Comparison of ENCODE assay signal across 8 cellular contexts in genomic region chr11:17598700-17599459, GRCh38. TPM values are rescaled to one million over a fixed set of nuclear protein-coding genes. Genes with fewer than 3 reads are reported as not detected.
A peak's percentile ranks its signal among the peaks of the same experiment; 100 is the strongest.
DNase-seq lines count a peak whose midpoint lies in the region; ATAC-seq, FAIRE-seq and TF ChIP-seq lines count a peak whose summit lies in the region.

No MANE protein-coding gene starts in this region.

- H3K4me1 ChIP-seq in Karpas-422 (ENCODE audit: low read length) (no peaks in the 10 kb centered on the region), cardiac muscle cell (ENCODE audit: low read depth) (no peaks in the 10 kb centered on the region)

- no peak overlapping the region for H3K27ac ChIP-seq in Karpas-422 (ENCODE audit: low read length)
- no peak overlapping the region for H3K27ac ChIP-seq in SK-N-MC
- no peak overlapping the region for H3K27ac ChIP-seq in cardiac muscle cell

- H3K9ac ChIP-seq in Karpas-422 (ENCODE audit: low read length) (no peak overlapping the region), SK-N-MC (ENCODE audit: insufficient read length) (no peak overlapping the region)

- peaks cover 0 to 3% of the 10 kb centered on the region in 2 donors for H3K9me3 Mint-ChIP-seq in activated naive CD4-positive, alpha-beta T cell treated with anti-CD3 and anti-CD28 coated beads, Interleukin-2, amount 50 U/mL, for 72 hours
- no peaks in the 10 kb centered on the region for H3K9me3 Mint-ChIP-seq in progenitor cell of endocrine pancreas (ENCODE audit: low read depth)

- H3K27me3 ChIP-seq in Karpas-422 (ENCODE audit: low read length) = no peaks in the 10 kb centered on the region
- peaks cover 12% of the 10 kb centered on the region for H3K27me3 ChIP-seq in cardiac muscle cell

- H3K27me3 Mint-ChIP-seq in progenitor cell of endocrine pancreas = peaks cover 39% of the 10 kb centered on the region

- H4K20me1 ChIP-seq in Karpas-422 (ENCODE audit: insufficient read depth, low read depth, low read length) = no peaks in the 10 kb centered on the region

- DNase-seq in ELF-1 (ENCODE audit: low read depth, low spot score) = peak; percentile 81
- DNase-seq in Karpas-422 = peak; percentile 89
- peak; percentile 3 for DNase-seq in SK-N-MC (ENCODE audit: low read depth, low spot score)
- peak in 1 of 2 donors; percentile 79 for DNase-seq in activated naive CD4-positive, alpha-beta T cell treated with anti-CD3 and anti-CD28 coated beads, Interleukin-2, amount 50 U/mL, for 72 hours (ENCODE audit: low spot score in 2 of 2)
- peak; percentile 70 to 86 for DNase-seq in cardiac muscle cell (ENCODE audit: low read depth in 1 of 2, low spot score in 1 of 2)
- peak; percentile 77 for DNase-seq in progenitor cell of endocrine pancreas (ENCODE audit: low spot score, unreplicated experiment)
- DNase-seq in urothelium cell line (ENCODE audit: low spot score) = peak; percentile 75

- no peaks in the 10 kb centered on the region for H3K79me2 ChIP-seq in Karpas-422 (ENCODE audit: low read length)

- no peak overlapping the region for H3K4me2 ChIP-seq in Karpas-422 (ENCODE audit: low read depth, low read length, poor library complexity, severe bottlenecking)

- H3K36me3 ChIP-seq in Karpas-422 (ENCODE audit: insufficient read depth, low read length) = no peaks in the 10 kb centered on the region
- no peaks in the 10 kb centered on the region for H3K36me3 ChIP-seq in SK-N-MC (ENCODE audit: insufficient read depth, low read length)
- H3K36me3 ChIP-seq in cardiac muscle cell = no peaks in the 10 kb centered on the region

- no peaks in the 10 kb centered on the region for H3K36me3 Mint-ChIP-seq in activated naive CD4-positive, alpha-beta T cell treated with anti-CD3 and anti-CD28 coated beads, Interleukin-2, amount 50 U/mL, for 72 hours
- H3K36me3 Mint-ChIP-seq in progenitor cell of endocrine pancreas (ENCODE audit: insufficient read depth) = no peaks in the 10 kb centered on the region

- H3K4me3 Mint-ChIP-seq in progenitor cell of endocrine pancreas (ENCODE audit: low read depth) = no peak overlapping the region

- no peak overlapping the region for H3K4me3 ChIP-seq in Karpas-422 (ENCODE audit: low read length)
- H3K4me3 ChIP-seq in SK-N-MC = no peak overlapping the region
- H3K4me3 ChIP-seq in cardiac muscle cell = no peak overlapping the region

- ATAC-seq in GM21737 (IDR thresholded peaks at IDR 0.05; ENCODE audit: unreplicated experiment) = peak; percentile 83
- peak; percentile 80 to 88 for ATAC-seq in activated naive CD4-positive, alpha-beta T cell treated with anti-CD3 and anti-CD28 coated beads, Interleukin-2, amount 50 U/mL, for 72 hours

- no peak overlapping the region for H2AFZ ChIP-seq in Karpas-422 (ENCODE audit: low read length)

- H3K27ac Mint-ChIP-seq in activated naive CD4-positive, alpha-beta T cell treated with anti-CD3 and anti-CD28 coated beads, Interleukin-2, amount 50 U/mL, for 72 hours = no peak overlapping the region
- H3K27ac Mint-ChIP-seq in progenitor cell of endocrine pancreas = no peak overlapping the region

- H3K9me3 ChIP-seq in Karpas-422 (ENCODE audit: low read length) (no peaks in the 10 kb centered on the region), SK-N-MC (ENCODE audit: low read depth, low read length) (no peaks in the 10 kb centered on the region), cardiac muscle cell (ENCODE audit: low read depth) (no peaks in the 10 kb centered on the region)

- H3K4me1 Mint-ChIP-seq in progenitor cell of endocrine pancreas (ENCODE audit: low read depth) = no peaks in the 10 kb centered on the region

- FAIRE-seq in urothelium cell line (lab: Jason Lieb, UNC) = no peak

- TF ChIP-seq CTCF in cardiac muscle cell (IDR thresholded peaks at IDR 0.05; ENCODE audit: low read depth, low read length) = peak; percentile 97
- TF ChIP-seq CTCF in progenitor cell of endocrine pancreas (IDR thresholded peaks at IDR 0.05; ENCODE audit: unreplicated experiment) = peak; percentile 94

- no peaks in the 10 kb centered on the region for H3K9me2 ChIP-seq in Karpas-422 (replicated peaks; ENCODE audit: insufficient read depth, low read length)

RNA-seq across cellular contexts. Expression of gene OTOG, which starts 51.8 kb away (rescaled TPM):
- not detected in 2 replicates for total RNA-seq in Karpas-422 (2014; rRNA removed; shearing (Covaris generic); ENCODE audit: low replicate concordance)
- not detected for total RNA-seq in activated naive CD4-positive, alpha-beta T cell treated with anti-CD3 and anti-CD28 coated beads, Interleukin-2, amount 50 U/mL, for 72 hours
- total RNA-seq in cardiac muscle cell (0.14 and 0.15 TPM in 2 replicates), progenitor cell of endocrine pancreas (0.78 and 1.5 TPM in 2 replicates)
- polyA plus RNA-seq in cardiac muscle cell = 0.49 TPM in 1 of 2 replicates, not detected in the other

RNA-seq across cellular contexts. Expression of gene USH1C, which starts 54.7 kb away (rescaled TPM):
- not detected in 2 replicates for total RNA-seq in Karpas-422 (2014; rRNA removed; shearing (Covaris generic); ENCODE audit: low replicate concordance)
- not detected for total RNA-seq in activated naive CD4-positive, alpha-beta T cell treated with anti-CD3 and anti-CD28 coated beads, Interleukin-2, amount 50 U/mL, for 72 hours
- total RNA-seq in cardiac muscle cell = 0.04 and 0.54 TPM in 2 replicates
- not detected in 2 replicates for polyA plus RNA-seq in cardiac muscle cell
- total RNA-seq in progenitor cell of endocrine pancreas = 15.8 and 21.4 TPM in 2 replicates

Comparison
In these comparisons a context has a peak if more than half of its experiments do, and no peak if none do; other contexts are left out.
1. RNA of gene USH1C, which starts 54.7 kb away (total RNA-seq): 15.8 to 21.4 TPM in progenitor cell of endocrine pancreas; 0.04 to 0.54 TPM in cardiac muscle cell, not detected in Karpas-422 and not detected in activated naive CD4-positive, alpha-beta T cell treated with anti-CD3 and anti-CD28 coated beads, Interleukin-2, amount 50 U/mL, for 72 hours; every median in the first group is over 10 times any median in the second.